ENCODE assay signal across 8 cellular contexts in the genomic region with DNA sequence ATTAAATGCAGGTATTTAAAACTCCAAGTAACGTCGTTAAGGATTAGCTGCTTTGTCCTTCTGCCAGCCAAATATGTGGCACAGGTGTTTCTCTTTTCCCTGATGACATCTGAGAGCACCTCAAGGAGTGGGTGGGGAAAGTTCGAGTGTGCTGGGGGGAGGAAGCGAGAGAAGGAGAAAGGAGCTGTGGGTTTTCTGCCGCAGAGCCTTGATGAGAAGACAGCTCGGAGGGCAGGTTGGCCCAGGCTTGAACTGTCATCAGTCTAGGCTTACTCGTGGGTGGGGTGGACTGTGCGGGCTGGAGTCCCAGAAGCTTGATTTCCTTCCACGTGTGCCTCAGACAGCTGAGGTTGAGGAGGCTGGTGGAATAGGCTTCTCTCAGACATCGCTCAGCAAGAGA. TPM values are rescaled to one million over a fixed set of nuclear protein-coding genes. Genes with fewer than 3 reads are reported as not detected.
A peak's percentile ranks its signal among the peaks of the same experiment; 100 is the strongest.
DNase-seq lines count a peak whose midpoint lies in the region; ATAC-seq and TF ChIP-seq lines count a peak whose summit lies in the region.

No MANE protein-coding gene starts in this region.

- no peaks in the 10 kb centered on the region for H3K9me3 Mint-ChIP-seq in CD4-positive, alpha-beta T cell
- H3K9me3 Mint-ChIP-seq in activated T-helper 1 cell treated with anti-CD3 and anti-CD28 coated beads, Interleukin-12 subunit alpha, Interleukin-12 subunit beta, Interleukin-2, Interleukin-4 antibody, amounts not matched to agents 30 ng/mL and 10 ng/mL and 1 ng/mL, durations not matched to agents 14 hours and 24 hours and 36 hours: no peaks in the 10 kb centered on the region
- H3K9me3 Mint-ChIP-seq in neural progenitor cell: no peaks in the 10 kb centered on the region

- CTCF ChIA-PET in CD4-positive, alpha-beta T cell (lab: Charles Lee): interaction anchor here (1.2 to 7.3 kb wide), 4 partner anchors 8 to 17 kb away, joined by 3 to 75 read pairs (median 4); partner anchors contain the start of genes SORL1 and SORL1-AS1

- POLR2A ChIA-PET in CD4-positive, alpha-beta T cell (lab: Charles Lee): interaction anchor here (0.8 to 11.7 kb wide), 16 partner anchors 8 to 175 kb away, joined by 3 to 326 read pairs (median 6); partner anchors contain the start of genes SC5D, SORL1 and SORL1-AS1

- peaks cover 51% of the 10 kb centered on the region for H4K20me1 ChIP-seq in neural progenitor cell (ENCODE audit: low read depth)

- H3K27ac Mint-ChIP-seq in CD4-positive, alpha-beta T cell: peak overlapping the region; percentile 93
- peak overlapping the region; percentile 73 for H3K27ac Mint-ChIP-seq in activated T-helper 1 cell treated with anti-CD3 and anti-CD28 coated beads, Interleukin-12 subunit alpha, Interleukin-12 subunit beta, Interleukin-2, Interleukin-4 antibody, amounts not matched to agents 30 ng/mL and 10 ng/mL and 1 ng/mL, durations not matched to agents 14 hours and 24 hours and 36 hours
- no peak overlapping the region for H3K27ac Mint-ChIP-seq in neural progenitor cell

- no peak overlapping the region for H3K9ac ChIP-seq in neural progenitor cell

- H2AFZ ChIP-seq in neural progenitor cell (replicated peaks): no peak overlapping the region

- H3K4me2 ChIP-seq in neural progenitor cell: peak overlapping the region; percentile 37

- H3K79me2 ChIP-seq in neural progenitor cell (ENCODE audit: low read depth): peaks cover 71% of the 10 kb centered on the region

- peak overlapping the region; percentile 41 for H3K27ac ChIP-seq in CD4-positive, alpha-beta T cell (ENCODE audit: low read depth, low read length)
- H3K27ac ChIP-seq in neural progenitor cell: no peak overlapping the region

- peaks cover 30% of the 10 kb centered on the region for H3K4me1 ChIP-seq in neural progenitor cell

- TF ChIP-seq CTCF in CD4-positive, alpha-beta T cell (IDR thresholded peaks at IDR 0.05): no peak
- no peak for TF ChIP-seq CTCF in GM20000 (IDR thresholded peaks at IDR 0.05; ENCODE audit: extremely low read depth, missing control alignments)
- TF ChIP-seq CTCF in neural progenitor cell (IDR thresholded peaks at IDR 0.05): no peak

- peak overlapping the region; percentile 86 for H3K4me3 Mint-ChIP-seq in CD4-positive, alpha-beta T cell
- peak overlapping the region; percentile 75 for H3K4me3 Mint-ChIP-seq in activated T-helper 1 cell treated with anti-CD3 and anti-CD28 coated beads, Interleukin-12 subunit alpha, Interleukin-12 subunit beta, Interleukin-2, Interleukin-4 antibody, amounts not matched to agents 30 ng/mL and 10 ng/mL and 1 ng/mL, durations not matched to agents 14 hours and 24 hours and 36 hours
- no peak overlapping the region for H3K4me3 Mint-ChIP-seq in neural progenitor cell

- intact Hi-C loops in CD4-positive, alpha-beta T cell (cut with DNase I, micrococcal nuclease): loop anchor here (1.0 to 2.0 kb wide), 3 partner anchors 14 to 16 kb away; partner anchors contain the start of genes SORL1 (in 2 of the 2) and SORL1-AS1 (in 2 of the 2)
- intact Hi-C loops in activated T-helper 1 cell treated with anti-CD3 and anti-CD28 coated beads, Interleukin-12 subunit alpha, Interleukin-12 subunit beta, Interleukin-2, Interleukin-4 antibody, amounts not matched to agents 30 ng/mL and 10 ng/mL and 1 ng/mL, durations not matched to agents 14 hours and 24 hours and 36 hours (cut with micrococcal nuclease): loop anchor here (1.0 to 10.0 kb wide), 6 partner anchors 14 to 1597 kb away; partner anchors contain the start of genes HSPA8 and SC5D

- H3K27me3 ChIP-seq in CD4-positive, alpha-beta T cell (ENCODE audit: control insufficient read depth, insufficient read depth, low read length): no peaks in the 10 kb centered on the region
- no peaks in the 10 kb centered on the region for H3K27me3 ChIP-seq in neural progenitor cell

- no peaks in the 10 kb centered on the region for H3K27me3 Mint-ChIP-seq in CD4-positive, alpha-beta T cell
- H3K27me3 Mint-ChIP-seq in activated T-helper 1 cell treated with anti-CD3 and anti-CD28 coated beads, Interleukin-12 subunit alpha, Interleukin-12 subunit beta, Interleukin-2, Interleukin-4 antibody, amounts not matched to agents 30 ng/mL and 10 ng/mL and 1 ng/mL, durations not matched to agents 14 hours and 24 hours and 36 hours (ENCODE audit: insufficient read depth): peaks cover 2% of the 10 kb centered on the region
- peaks cover 4% of the 10 kb centered on the region for H3K27me3 Mint-ChIP-seq in neural progenitor cell (ENCODE audit: insufficient read depth, low read depth)

- peak; percentile 54 to 84 (median 68) for DNase-seq in CD4-positive, alpha-beta T cell
- DNase-seq in GM20000 (ENCODE audit: low spot score): peak; percentile 73
- DNase-seq in NCI-H187 (lab: John Stamatoyannopoulos, UW): peak; percentile 51 to 59
- DNase-seq in activated T-helper 1 cell treated with anti-CD3 and anti-CD28 coated beads, Interleukin-12 subunit alpha, Interleukin-12 subunit beta, Interleukin-2, Interleukin-4 antibody, amounts not matched to agents 30 ng/mL and 10 ng/mL and 1 ng/mL, durations not matched to agents 14 hours and 24 hours and 36 hours (ENCODE audit: low spot score): peak; percentile 61
- DNase-seq in neural progenitor cell (ENCODE audit: low spot score): no peak
- no peak for DNase-seq in islet precursor cell
- DNase-seq in LoVo (ENCODE audit: low spot score): no peak
- no peak for DNase-seq in SIG-M5 (lab: John Stamatoyannopoulos, UW)

- H3K4me3 ChIP-seq in neural progenitor cell: no peak overlapping the region

- H3K36me3 Mint-ChIP-seq in CD4-positive, alpha-beta T cell (ENCODE audit: low read depth): peaks cover 46% of the 10 kb centered on the region
- peaks cover 26% of the 10 kb centered on the region for H3K36me3 Mint-ChIP-seq in activated T-helper 1 cell treated with anti-CD3 and anti-CD28 coated beads, Interleukin-12 subunit alpha, Interleukin-12 subunit beta, Interleukin-2, Interleukin-4 antibody, amounts not matched to agents 30 ng/mL and 10 ng/mL and 1 ng/mL, durations not matched to agents 14 hours and 24 hours and 36 hours (ENCODE audit: low read depth)
- H3K36me3 Mint-ChIP-seq in neural progenitor cell: peaks cover 2% of the 10 kb centered on the region

- peak; percentile 69 for ATAC-seq in CD4-positive, alpha-beta T cell (ENCODE audit: poor library complexity)

- no peaks in the 10 kb centered on the region for H3K36me3 ChIP-seq in neural progenitor cell

- H3K4me1 Mint-ChIP-seq in CD4-positive, alpha-beta T cell (ENCODE audit: low read depth): peaks cover 96% of the 10 kb centered on the region
- H3K4me1 Mint-ChIP-seq in activated T-helper 1 cell treated with anti-CD3 and anti-CD28 coated beads, Interleukin-12 subunit alpha, Interleukin-12 subunit beta, Interleukin-2, Interleukin-4 antibody, amounts not matched to agents 30 ng/mL and 10 ng/mL and 1 ng/mL, durations not matched to agents 14 hours and 24 hours and 36 hours (ENCODE audit: low read depth): peaks cover 87% of the 10 kb centered on the region
- peaks cover 22% of the 10 kb centered on the region for H3K4me1 Mint-ChIP-seq in neural progenitor cell

- no peaks in the 10 kb centered on the region for H3F3A ChIP-seq in neural progenitor cell (ENCODE audit: low read depth)

- no peaks in the 10 kb centered on the region for H3K9me3 ChIP-seq in CD4-positive, alpha-beta T cell (ENCODE audit: control insufficient read depth, low read length)
- no peaks in the 10 kb centered on the region for H3K9me3 ChIP-seq in neural progenitor cell (ENCODE audit: low read depth)

RNA-seq across cellular contexts. Expression of gene SORL1, which starts 15.9 kb away (rescaled TPM):
- total RNA-seq in CD4-positive, alpha-beta T cell: 100 to 1,000 TPM; 235 to 241 TPM
- 19.2 and 20.9 TPM in 2 replicates for total RNA-seq in activated T-helper 1 cell treated with anti-CD3 and anti-CD28 coated beads, Interleukin-12 subunit alpha, Interleukin-12 subunit beta, Interleukin-2, Interleukin-4 antibody, amounts not matched to agents 30 ng/mL and 10 ng/mL and 1 ng/mL, durations not matched to agents 14 hours and 24 hours and 36 hours
- 45.6 and 46.0 TPM in 2 replicates for total RNA-seq in neural progenitor cell (ENCODE audit: low replicate concordance)

Comparison
In these comparisons a context has a peak if more than half of its experiments do, and no peak if none do; other contexts are left out.
1. DNase-seq: peak in CD4-positive, alpha-beta T cell (10 of 10), GM20000 (single experiment), NCI-H187 (2 of 2) and activated T-helper 1 cell treated with anti-CD3 and anti-CD28 coated beads, Interleukin-12 subunit alpha, Interleukin-12 subunit beta, Interleukin-2, Interleukin-4 antibody, amounts not matched to agents 30 ng/mL and 10 ng/mL and 1 ng/mL, durations not matched to agents 14 hours and 24 hours and 36 hours (single experiment); none in neural progenitor cell (single experiment), islet precursor cell (single experiment), LoVo (single experiment) and SIG-M5 (single experiment).